In genomic region chr14:87153391-87153790, GRCh38 we compare ENCODE assay signal across 23 cellular contexts.
DNase-seq lines count a peak whose midpoint lies in the region; ATAC-seq, FAIRE-seq and TF ChIP-seq lines count a peak whose summit lies in the region.
"Had no signal": no experiment of that assay in that cellular context is flagged by ENCODE, and none has a peak within 500 bp of the region (broad histone marks: within the 10 kb centered on the region; RNA-seq: fewer than 3 reads in every experiment).

No MANE protein-coding gene starts in this region.

- peaks cover 3% of the 10 kb centered on the region for H3K36me3 ChIP-seq in OCI-LY3 (replicated peaks; ENCODE audit: low read depth, low read length)
- no peaks in the 10 kb centered on the region for H3K36me3 ChIP-seq in astrocyte (ENCODE audit: insufficient read depth, low read length)
- H3K36me3 ChIP-seq: BE2C, BLaER1 had no signal

- CTCF ChIA-PET in CD4-positive, alpha-beta T cell (lab: Charles Lee) = no interaction called here

- H3K4me2 ChIP-seq in OCI-LY3 (ENCODE audit: low read length) (peak overlapping the region; percentile 63), astrocyte (ENCODE audit: low read length) (no peak overlapping the region)
- H3K4me2 ChIP-seq: BLaER1 had no signal

- H3K79me2 ChIP-seq in OCI-LY3 (ENCODE audit: low read length) (no peaks in the 10 kb centered on the region), astrocyte (ENCODE audit: insufficient read depth, low read length) (no peaks in the 10 kb centered on the region)

- ATAC-seq in CD4-positive, alpha-beta T cell (ENCODE audit: poor library complexity) = no peak
- ATAC-seq: CD8-positive, alpha-beta T cell had no signal

- H3K9me3 ChIP-seq in OCI-LY3 (ENCODE audit: insufficient read depth, low read length) (no peaks in the 10 kb centered on the region), astrocyte (ENCODE audit: insufficient read depth, low read depth, low read length) (no peaks in the 10 kb centered on the region)
- no peaks in the 10 kb centered on the region for H3K9me3 ChIP-seq in CD4-positive, alpha-beta T cell (ENCODE audit: control insufficient read depth, low read length)
- H3K9me3 ChIP-seq: BE2C, BLaER1, Caco-2 had no signal

- no peak overlapping the region for H3K4me3 Mint-ChIP-seq in astrocyte (ENCODE audit: unreplicated experiment)
- H3K4me3 Mint-ChIP-seq in activated T-helper 2 cell treated with anti-CD3 and anti-CD28 coated beads, Interferon-gamma antibody, Interleukin-2, Interleukin-4, amounts not matched to agents 10 μg/mL and 5 μg/mL and 100 μg/mL, durations not matched to agents 14 hours and 24 hours and 36 hours (ENCODE audit: low read depth) = no peak overlapping the region
- no peak overlapping the region for H3K4me3 Mint-ChIP-seq in CD4-positive, alpha-beta T cell
- H3K4me3 Mint-ChIP-seq: CD14-positive monocyte; CD4-positive, CD25-positive, alpha-beta regulatory T cell; CD8-positive, alpha-beta T cell had no signal

- intact Hi-C loops in activated T-helper 2 cell treated with anti-CD3 and anti-CD28 coated beads, Interferon-gamma antibody, Interleukin-2, Interleukin-4, amounts not matched to agents 10 μg/mL and 5 μg/mL and 100 μg/mL, durations not matched to agents 14 hours and 24 hours and 36 hours (cut with micrococcal nuclease) = no loop called here
- intact Hi-C loops in CD4-positive, alpha-beta T cell (cut with DNase I, micrococcal nuclease) = no loop called here

- peak; percentile 20 for DNase-seq in astrocyte (ENCODE audit: low read depth)
- no peak for DNase-seq in activated T-helper 2 cell treated with anti-CD3 and anti-CD28 coated beads, Interferon-gamma antibody, Interleukin-2, Interleukin-4, amounts not matched to agents 10 μg/mL and 5 μg/mL and 100 μg/mL, durations not matched to agents 14 hours and 24 hours and 36 hours (ENCODE audit: low spot score)
- DNase-seq in DMS153 treated with DMSO at 0.1 percent for 48 hours (lab: John Stamatoyannopoulos, UW; ENCODE audit: unreplicated experiment) = no peak
- DNase-seq in CD4-positive, alpha-beta T cell = no peak
- DNase-seq: 8988T; ACHN; BE2C; C1 segment of cervical spinal cord; Caco-2; Calu3; CD4-positive, CD25-positive, alpha-beta regulatory T cell; CD8-positive, alpha-beta T cell; DMS79; DND-41; EL; GF-D8 had no signal

- H3K9me3 Mint-ChIP-seq in astrocyte (ENCODE audit: unreplicated experiment) = no peaks in the 10 kb centered on the region
- H3K9me3 Mint-ChIP-seq in activated T-helper 2 cell treated with anti-CD3 and anti-CD28 coated beads, Interferon-gamma antibody, Interleukin-2, Interleukin-4, amounts not matched to agents 10 μg/mL and 5 μg/mL and 100 μg/mL, durations not matched to agents 14 hours and 24 hours and 36 hours = peaks cover 13% of the 10 kb centered on the region
- peaks cover 7% of the 10 kb centered on the region for H3K9me3 Mint-ChIP-seq in CD4-positive, alpha-beta T cell

- H4K20me1 ChIP-seq in OCI-LY3 (ENCODE audit: insufficient read depth, low read length) (no peaks in the 10 kb centered on the region), astrocyte (ENCODE audit: insufficient read depth, low read length) (no peaks in the 10 kb centered on the region)
- H4K20me1 ChIP-seq: BLaER1 had no signal

- H3K27ac ChIP-seq in OCI-LY3 (ENCODE audit: low read length) (peak overlapping the region; percentile 86), astrocyte (ENCODE audit: low read depth, low read length) (no peak overlapping the region)
- H3K27ac ChIP-seq in CD4-positive, alpha-beta T cell (ENCODE audit: low read depth, low read length) = no peak overlapping the region
- H3K27ac ChIP-seq: BLaER1 had no signal

- no peaks in the 10 kb centered on the region for H3K27me3 ChIP-seq in OCI-LY3 (ENCODE audit: low read depth, low read length)
- no peaks in the 10 kb centered on the region for H3K27me3 ChIP-seq in astrocyte (ENCODE audit: insufficient read depth, low read length)
- no peaks in the 10 kb centered on the region for H3K27me3 ChIP-seq in CD4-positive, alpha-beta T cell (ENCODE audit: control insufficient read depth, insufficient read depth, low read length)
- H3K27me3 ChIP-seq: BE2C, BLaER1 had no signal

- no peak for FAIRE-seq in astrocyte (lab: Jason Lieb, UNC)
- FAIRE-seq: A204.1, D721Med, GM12891, GM19239 had no signal

- H3K4me1 Mint-ChIP-seq in astrocyte (ENCODE audit: low read depth, unreplicated experiment) = peaks cover 6% of the 10 kb centered on the region
- no peaks in the 10 kb centered on the region for H3K4me1 Mint-ChIP-seq in activated T-helper 2 cell treated with anti-CD3 and anti-CD28 coated beads, Interferon-gamma antibody, Interleukin-2, Interleukin-4, amounts not matched to agents 10 μg/mL and 5 μg/mL and 100 μg/mL, durations not matched to agents 14 hours and 24 hours and 36 hours (ENCODE audit: low read depth)
- H3K4me1 Mint-ChIP-seq in CD4-positive, alpha-beta T cell (ENCODE audit: low read depth) = no peaks in the 10 kb centered on the region
- H3K4me1 Mint-ChIP-seq: CD14-positive monocyte; CD4-positive, CD25-positive, alpha-beta regulatory T cell had no signal

- H3K4me1 ChIP-seq in OCI-LY3 (ENCODE audit: low read length) (peaks cover 64% of the 10 kb centered on the region), astrocyte (ENCODE audit: insufficient read depth, low read length) (peaks cover 16% of the 10 kb centered on the region)
- H3K4me1 ChIP-seq: BE2C, BLaER1, Caco-2 had no signal

- TF ChIP-seq CTCF in OCI-LY3 (IDR thresholded peaks at IDR 0.05; ENCODE audit: low read depth, low read length) = no peak
- TF ChIP-seq CTCF in astrocyte (IDR thresholded peaks at IDR 0.05; ENCODE audit: insufficient read depth, low read depth, low read length) = no peak
- TF ChIP-seq CTCF in CD4-positive, alpha-beta T cell (IDR thresholded peaks at IDR 0.05) = no peak

- H3K27me3 Mint-ChIP-seq in astrocyte (ENCODE audit: low read depth, unreplicated experiment) = peaks cover 4% of the 10 kb centered on the region
- no peaks in the 10 kb centered on the region for H3K27me3 Mint-ChIP-seq in activated T-helper 2 cell treated with anti-CD3 and anti-CD28 coated beads, Interferon-gamma antibody, Interleukin-2, Interleukin-4, amounts not matched to agents 10 μg/mL and 5 μg/mL and 100 μg/mL, durations not matched to agents 14 hours and 24 hours and 36 hours (ENCODE audit: low read depth)
- no peaks in the 10 kb centered on the region for H3K27me3 Mint-ChIP-seq in CD4-positive, alpha-beta T cell
- H3K27me3 Mint-ChIP-seq: CD4-positive, CD25-positive, alpha-beta regulatory T cell had no signal

- H3K9ac ChIP-seq in OCI-LY3 (ENCODE audit: low read length) = peak overlapping the region; percentile 22
- H3K9ac ChIP-seq in astrocyte (ENCODE audit: low read length) = no peak overlapping the region
- H3K9ac ChIP-seq: BLaER1 had no signal

- POLR2A ChIA-PET in CD4-positive, alpha-beta T cell (lab: Charles Lee) = no interaction called here

- no peaks in the 10 kb centered on the region for H3K36me3 Mint-ChIP-seq in astrocyte (ENCODE audit: low read depth, unreplicated experiment)
- H3K36me3 Mint-ChIP-seq in activated T-helper 2 cell treated with anti-CD3 and anti-CD28 coated beads, Interferon-gamma antibody, Interleukin-2, Interleukin-4, amounts not matched to agents 10 μg/mL and 5 μg/mL and 100 μg/mL, durations not matched to agents 14 hours and 24 hours and 36 hours (ENCODE audit: low read depth) = no peaks in the 10 kb centered on the region
- H3K36me3 Mint-ChIP-seq in CD4-positive, alpha-beta T cell (ENCODE audit: low read depth) = no peaks in the 10 kb centered on the region
- H3K36me3 Mint-ChIP-seq: CD14-positive monocyte; CD4-positive, CD25-positive, alpha-beta regulatory T cell; CD8-positive, alpha-beta T cell had no signal

- peak overlapping the region; percentile 35 for H3K4me3 ChIP-seq in OCI-LY3 (ENCODE audit: low read length)
- no peak overlapping the region for H3K4me3 ChIP-seq in astrocyte (ENCODE audit: insufficient read depth, low read depth, low read length)
- H3K4me3 ChIP-seq: BLaER1 had no signal

- no peak overlapping the region for H2AFZ ChIP-seq in OCI-LY3 (ENCODE audit: low read depth, low read length)
- H2AFZ ChIP-seq in astrocyte (ENCODE audit: low read depth, low read length) = no peak overlapping the region

- H3K27ac Mint-ChIP-seq in astrocyte (ENCODE audit: unreplicated experiment) = no peak overlapping the region
- H3K27ac Mint-ChIP-seq in activated T-helper 2 cell treated with anti-CD3 and anti-CD28 coated beads, Interferon-gamma antibody, Interleukin-2, Interleukin-4, amounts not matched to agents 10 μg/mL and 5 μg/mL and 100 μg/mL, durations not matched to agents 14 hours and 24 hours and 36 hours = no peak overlapping the region
- H3K27ac Mint-ChIP-seq in CD4-positive, alpha-beta T cell = no peak overlapping the region
- H3K27ac Mint-ChIP-seq: CD14-positive monocyte; CD4-positive, CD25-positive, alpha-beta regulatory T cell; CD8-positive, alpha-beta T cell had no signal
